Comparison of ENCODE assay signal across 22 cellular contexts in the genomic region with DNA sequence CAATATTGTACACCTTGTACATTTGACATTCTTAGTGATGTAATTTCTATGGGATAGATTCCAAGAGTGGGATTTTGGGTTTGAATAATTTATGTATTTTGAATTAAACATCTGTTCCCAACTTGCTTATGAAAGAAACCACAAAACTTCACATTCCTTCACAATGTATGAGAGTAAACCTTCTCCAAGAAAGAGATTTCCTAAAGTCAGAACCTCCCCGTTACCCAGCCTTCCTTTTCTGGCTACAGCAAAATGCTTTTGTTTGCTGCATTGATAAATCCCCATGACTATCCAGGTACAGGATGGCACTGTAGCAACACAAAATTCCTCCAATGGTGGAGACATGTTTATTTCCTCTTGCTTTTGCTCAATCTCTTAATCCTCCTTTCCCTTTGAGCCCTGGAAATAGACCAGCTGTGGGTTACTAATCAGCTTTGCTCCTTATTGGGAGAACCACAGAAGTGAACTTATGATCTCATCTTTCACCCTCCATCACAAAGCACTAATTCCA. TPM values are rescaled to one million over a fixed set of nuclear protein-coding genes. Genes with fewer than 3 reads are reported as not detected.
DNase-seq lines count a peak whose midpoint lies in the region; ATAC-seq and TF ChIP-seq lines count a peak whose summit lies in the region.
"Had no signal": no experiment of that assay in that cellular context is flagged by ENCODE, and none has a peak within 500 bp of the region (broad histone marks: within the 10 kb centered on the region; RNA-seq: fewer than 3 reads in every experiment).

No MANE protein-coding gene starts in this region.

- peaks cover 8% of the 10 kb centered on the region for H3K27me3 Mint-ChIP-seq in stimulated activated naive CD8-positive, alpha-beta T cell treated with anti-CD3 and anti-CD28 coated beads, Interleukin-15, amount 100 ng/mL, for 72 hours
- H3K27me3 Mint-ChIP-seq: activated naive CD8-positive, alpha-beta T cell treated with anti-CD3 and anti-CD28 coated beads, Interleukin-2, amount 50 U/mL, for 24 hours; type B pancreatic cell had no signal

- ATAC-seq in stimulated activated naive CD8-positive, alpha-beta T cell treated with anti-CD3 and anti-CD28 coated beads, Interleukin-15, amount 100 ng/mL, for 72 hours = no peak
- ATAC-seq in GM18870 (IDR thresholded peaks at IDR 0.05; ENCODE audit: unreplicated experiment) = no peak
- ATAC-seq: activated naive CD8-positive, alpha-beta T cell treated with anti-CD3 and anti-CD28 coated beads, Interleukin-2, amount 50 U/mL, for 24 hours; heart left ventricle; left lung had no signal

- no peak for TF ChIP-seq CTCF in astrocyte of the cerebellum (IDR thresholded peaks at IDR 0.05; ENCODE audit: low read depth, low read length, missing control alignments)
- TF ChIP-seq CTCF in fibroblast of the aortic adventitia (IDR thresholded peaks at IDR 0.05; ENCODE audit: insufficient read depth, low read length) = no peak

- in situ Hi-C loops in astrocyte of the cerebellum (cut with HindIII; ENCODE audit: low sequenced_read_pairs) = no loop called here

- peaks cover 2 to 16% of the 10 kb centered on the region in 2 donors for H3K9me3 Mint-ChIP-seq in stimulated activated naive CD8-positive, alpha-beta T cell treated with anti-CD3 and anti-CD28 coated beads, Interleukin-15, amount 100 ng/mL, for 72 hours
- H3K9me3 Mint-ChIP-seq: activated naive CD8-positive, alpha-beta T cell treated with anti-CD3 and anti-CD28 coated beads, Interleukin-2, amount 50 U/mL, for 24 hours had no signal

- peak; percentile 79 for DNase-seq in LHCN-M2 (ENCODE audit: low read depth)
- DNase-seq in astrocyte of the cerebellum (ENCODE audit: low read depth) = peak; percentile 80
- DNase-seq in fibroblast of the aortic adventitia (ENCODE audit: low read depth) = peak; percentile 72
- DNase-seq in COLO829 (ENCODE audit: low spot score) = no peak
- no peak for DNase-seq in activated effector memory CD4-positive, alpha-beta T cell treated with anti-CD3 and anti-CD28 coated beads, Interleukin-2, amount 50 U/mL, for 16 hours
- no peak for DNase-seq in stimulated activated naive CD8-positive, alpha-beta T cell treated with anti-CD3 and anti-CD28 coated beads, Interleukin-15, amount 100 ng/mL, for 72 hours
- DNase-seq: activated CD4-positive, alpha-beta T cell treated with anti-CD3 and anti-CD28 coated beads, Interleukin-2, amount 10 ng/mL, durations not matched to agents 7 days and 5 days; activated effector memory CD4-positive, alpha-beta T cell treated with Interleukin-2 at 50 U/mL for 16 hours; activated naive CD8-positive, alpha-beta T cell treated with anti-CD3 and anti-CD28 coated beads, Interleukin-2, amount 50 U/mL, for 24 hours; BE2C; caudate nucleus; erythroblast; heart left ventricle; left lung; NCI-H2171 treated with DMSO at 0.1 percent for 48 hours; NCI-H748 treated with DMSO at 0.1 percent for 48 hours; SHP77 had no signal

- H3K4me3 Mint-ChIP-seq in stimulated activated naive CD8-positive, alpha-beta T cell treated with anti-CD3 and anti-CD28 coated beads, Interleukin-15, amount 100 ng/mL, for 72 hours = no peak overlapping the region
- H3K4me3 Mint-ChIP-seq: activated CD4-positive, alpha-beta T cell treated with anti-CD3 and anti-CD28 coated beads, Interleukin-2, amount 10 ng/mL, durations not matched to agents 7 days and 5 days; activated naive CD8-positive, alpha-beta T cell treated with anti-CD3 and anti-CD28 coated beads, Interleukin-2, amount 50 U/mL, for 24 hours; type B pancreatic cell had no signal

- no peak overlapping the region for H3K27ac Mint-ChIP-seq in stimulated activated naive CD8-positive, alpha-beta T cell treated with anti-CD3 and anti-CD28 coated beads, Interleukin-15, amount 100 ng/mL, for 72 hours
- H3K27ac Mint-ChIP-seq: activated CD4-positive, alpha-beta T cell treated with anti-CD3 and anti-CD28 coated beads, Interleukin-2, amount 10 ng/mL, durations not matched to agents 7 days and 5 days; activated naive CD8-positive, alpha-beta T cell treated with anti-CD3 and anti-CD28 coated beads, Interleukin-2, amount 50 U/mL, for 24 hours; type B pancreatic cell had no signal

- H3K4me1 Mint-ChIP-seq in stimulated activated naive CD8-positive, alpha-beta T cell treated with anti-CD3 and anti-CD28 coated beads, Interleukin-15, amount 100 ng/mL, for 72 hours = no peaks in the 10 kb centered on the region
- H3K4me1 Mint-ChIP-seq: activated CD4-positive, alpha-beta T cell treated with anti-CD3 and anti-CD28 coated beads, Interleukin-2, amount 10 ng/mL, durations not matched to agents 7 days and 5 days; activated naive CD8-positive, alpha-beta T cell treated with anti-CD3 and anti-CD28 coated beads, Interleukin-2, amount 50 U/mL, for 24 hours had no signal

- H3K4me3 ChIP-seq in astrocyte of the cerebellum (ENCODE audit: low read depth, low read length) = no peak overlapping the region
- no peak overlapping the region for H3K4me3 ChIP-seq in fibroblast of the aortic adventitia (ENCODE audit: low read depth, low read length)
- H3K4me3 ChIP-seq: heart left ventricle, left lung had no signal

RNA-seq across cellular contexts. Expression of gene GALR1, which starts 58.4 kb away (rescaled TPM):
- total RNA-seq in LHCN-M2 (2014; rRNA removed) = not detected in 2 replicates
- polyA plus RNA-seq in LHCN-M2 (2012) = not detected
- total RNA-seq in fibroblast of the aortic adventitia (ENCODE audit: low replicate concordance) = under 0.01 TPM in 1 of 2 replicates, not detected in the other
- total RNA-seq: activated CD4-positive, alpha-beta T cell treated with anti-CD3 and anti-CD28 coated beads, Interleukin-2, amount 10 ng/mL, durations not matched to agents 7 days and 5 days; G401; left lung; MCF 10A; OCI-LY7 had no signal

RNA-seq across cellular contexts. Expression of gene MBP, which starts 58.7 kb away (rescaled TPM):
- total RNA-seq in LHCN-M2 (2014; rRNA removed) (under 0.01 and 1.0 TPM in 2 replicates), fibroblast of the aortic adventitia (ENCODE audit: low replicate concordance) (25.8 and 54.1 TPM in 2 replicates)
- polyA plus RNA-seq in LHCN-M2 (2012) = 0.09 TPM

Comparison
In these comparisons a context has a peak if more than half of its experiments do, and no peak if none do; other contexts are left out.
1. DNase-seq: peak in LHCN-M2 (single experiment), astrocyte of the cerebellum (single experiment) and fibroblast of the aortic adventitia (single experiment); none in COLO829 (single experiment), activated effector memory CD4-positive, alpha-beta T cell treated with anti-CD3 and anti-CD28 coated beads, Interleukin-2, amount 50 U/mL, for 16 hours (single experiment) and stimulated activated naive CD8-positive, alpha-beta T cell treated with anti-CD3 and anti-CD28 coated beads, Interleukin-15, amount 100 ng/mL, for 72 hours (0 of 2).
2. RNA of gene MBP, which starts 58.7 kb away (total RNA-seq): 25.8 to 54.1 TPM in fibroblast of the aortic adventitia; under 0.01 to 1.0 TPM in LHCN-M2; every median in the first group is over 10 times any median in the second.